ENCODE assay signal across 9 cellular contexts in the genomic region with DNA sequence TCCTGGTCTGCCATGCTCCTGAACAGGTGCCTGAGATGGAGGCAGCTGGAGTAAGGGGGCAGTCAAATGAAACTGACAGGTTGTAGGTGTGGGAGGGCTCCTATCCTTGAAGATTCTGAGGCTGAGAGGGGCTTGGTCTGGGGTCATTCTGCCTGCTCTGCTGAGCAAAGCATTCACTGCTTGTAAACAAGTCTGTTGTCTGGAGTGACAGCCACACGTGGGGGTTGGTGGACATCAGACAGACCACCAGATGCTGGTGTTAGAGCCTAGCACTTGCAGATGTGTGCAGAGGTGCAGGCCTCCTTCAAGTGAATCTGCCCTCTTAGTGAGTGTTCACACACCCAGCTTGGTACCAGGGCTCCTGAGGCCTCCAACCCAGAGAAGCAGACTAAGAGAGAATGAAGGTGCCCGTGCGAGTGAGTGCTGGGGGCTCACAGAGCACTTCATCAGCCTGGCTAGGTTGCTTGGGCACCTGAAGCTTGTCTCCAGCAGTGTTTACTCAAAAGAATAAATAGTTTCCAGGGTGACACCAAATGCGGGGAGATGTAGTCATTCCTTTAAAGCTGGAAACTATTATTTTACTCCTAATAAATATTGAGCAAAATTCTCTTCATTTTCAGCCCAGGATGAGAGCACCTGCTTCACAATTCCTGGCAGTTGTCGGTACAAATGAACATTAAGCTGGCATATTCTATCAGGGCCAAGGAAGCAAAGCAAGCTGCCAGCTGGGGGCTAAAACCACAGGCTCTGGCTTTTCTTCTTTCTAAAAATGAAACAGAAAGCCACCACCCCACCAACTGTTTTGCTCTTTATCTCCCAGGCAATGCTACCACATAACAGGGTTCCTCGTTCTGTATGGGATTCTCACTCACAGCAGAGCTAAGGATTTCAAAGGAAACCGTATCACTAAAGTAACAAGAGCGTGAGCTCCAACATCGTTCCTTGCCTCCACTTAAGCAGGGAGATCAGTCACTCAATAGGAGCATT.
A peak's percentile ranks its signal among the peaks of the same experiment; 100 is the strongest.
DNase-seq lines count a peak whose midpoint lies in the region; ATAC-seq, FAIRE-seq and TF ChIP-seq lines count a peak whose summit lies in the region.
"Had no signal": no experiment of that assay in that cellular context is flagged by ENCODE, and none has a peak within 500 bp of the region (broad histone marks: within the 10 kb centered on the region; RNA-seq: fewer than 3 reads in every experiment).

No MANE protein-coding gene starts in this region.

- FAIRE-seq in GM12891 (lab: Jason Lieb, UNC) (peak; percentile 72), astrocyte (lab: Jason Lieb, UNC) (no peak)

- ATAC-seq in GM19467 (IDR thresholded peaks at IDR 0.05; ENCODE audit: unreplicated experiment) (peak; percentile 69), HG03469 (IDR thresholded peaks at IDR 0.05; ENCODE audit: unreplicated experiment) (peak; percentile 74), GM18519 (IDR thresholded peaks at IDR 0.05; ENCODE audit: low FRiP score, unreplicated experiment) (no peak)

- no peak overlapping the region for H3K4me2 ChIP-seq in astrocyte (ENCODE audit: low read length)

- peaks cover 14% of the 10 kb centered on the region for H3K27me3 Mint-ChIP-seq in astrocyte (ENCODE audit: low read depth, unreplicated experiment)

- no peak for TF ChIP-seq CTCF in astrocyte (IDR thresholded peaks at IDR 0.05; ENCODE audit: insufficient read depth, low read depth, low read length)

- DNase-seq in GM12891 (ENCODE audit: insufficient read length, low spot score) (peak; percentile 26), astrocyte (ENCODE audit: low read depth) (no peak), HEK293T (ENCODE audit: extremely low spot score) (no peak), NCI-H146 treated with DMSO at 0.1 percent for 48 hours (lab: John Stamatoyannopoulos, UW; ENCODE audit: unreplicated experiment) (no peak)
- DNase-seq: right lobe of liver had no signal

- H3K4me3 Mint-ChIP-seq in astrocyte (ENCODE audit: unreplicated experiment) = no peak overlapping the region

- H3K9me3 ChIP-seq in astrocyte (ENCODE audit: insufficient read depth, low read depth, low read length) = no peaks in the 10 kb centered on the region
- no peaks in the 10 kb centered on the region for H3K9me3 ChIP-seq in thymus (ENCODE audit: control insufficient read depth)
- H3K9me3 ChIP-seq: right lobe of liver had no signal

- no peaks in the 10 kb centered on the region for H3K36me3 Mint-ChIP-seq in astrocyte (ENCODE audit: low read depth, unreplicated experiment)

- H3K4me3 ChIP-seq in astrocyte (ENCODE audit: insufficient read depth, low read depth, low read length) = no peak overlapping the region
- no peak overlapping the region for H3K4me3 ChIP-seq in thymus (ENCODE audit: low read length)
- H3K4me3 ChIP-seq: right lobe of liver had no signal

- peak overlapping the region; percentile 77 for H2AFZ ChIP-seq in astrocyte (ENCODE audit: low read depth, low read length)

- no peak for TF ChIP-seq POLR2A in GM12891 (IDR thresholded peaks at IDR 0.05; ENCODE audit: low read depth, low read length)

- H3K27ac Mint-ChIP-seq in astrocyte (ENCODE audit: unreplicated experiment) = peak overlapping the region; percentile 53

- no peaks in the 10 kb centered on the region for H4K20me1 ChIP-seq in astrocyte (ENCODE audit: insufficient read depth, low read length)

- H3K36me3 ChIP-seq in astrocyte (ENCODE audit: insufficient read depth, low read length) (no peaks in the 10 kb centered on the region), thymus (ENCODE audit: control insufficient read depth, insufficient read depth) (no peaks in the 10 kb centered on the region)
- H3K36me3 ChIP-seq: right lobe of liver had no signal

- H3K27ac ChIP-seq in astrocyte (ENCODE audit: low read depth, low read length) (no peak overlapping the region), thymus (ENCODE audit: low read depth) (peak overlapping the region; percentile 64)
- H3K27ac ChIP-seq: right lobe of liver had no signal

- H3K27me3 ChIP-seq in astrocyte (ENCODE audit: insufficient read depth, low read length) (peaks cover 3% of the 10 kb centered on the region), thymus (ENCODE audit: control insufficient read depth, insufficient read depth) (no peaks in the 10 kb centered on the region)
- H3K27me3 ChIP-seq: right lobe of liver had no signal

- peaks cover 1% of the 10 kb centered on the region for H3K4me1 Mint-ChIP-seq in astrocyte (ENCODE audit: low read depth, unreplicated experiment)

- CTCF ChIA-PET in HEK293T (lab: Yijun Ruan, JAX) = no interaction called here

- 6% methylated on average over 9 of the region's 9 CpGs for WGBS in thymus

- H3K79me2 ChIP-seq in astrocyte (ENCODE audit: insufficient read depth, low read length) = no peaks in the 10 kb centered on the region

- peaks cover 3% of the 10 kb centered on the region for H3K4me1 ChIP-seq in astrocyte (ENCODE audit: insufficient read depth, low read length)
- peaks cover 32% of the 10 kb centered on the region for H3K4me1 ChIP-seq in thymus (ENCODE audit: control insufficient read depth, insufficient read depth, low read length)
- H3K4me1 ChIP-seq: right lobe of liver had no signal

- POLR2A ChIA-PET in HEK293T (lab: Yijun Ruan, JAX) = no interaction called here

- H3K9me3 Mint-ChIP-seq in astrocyte (ENCODE audit: unreplicated experiment) = peaks cover 2% of the 10 kb centered on the region

- H3K9ac ChIP-seq in astrocyte (ENCODE audit: low read length) = no peak overlapping the region

TF ChIP-seq in GM12891, 5 proteins besides CTCF, POLR2A, EP300 and RAD21:
- TF ChIP-seq POLR2AphosphoS5 (IDR thresholded peaks at IDR 0.05; ENCODE audit: low read depth, low read length) (no peak), SPI1 (IDR thresholded peaks at IDR 0.05; ENCODE audit: low read depth, low read length) (no peak), POU2F2 (IDR thresholded peaks at IDR 0.05; ENCODE audit: low read depth, low read length) (no peak), TAF1 (IDR thresholded peaks at IDR 0.05; ENCODE audit: low read depth, low read length) (no peak), PAX5 (IDR thresholded peaks at IDR 0.05; ENCODE audit: insufficient read depth, low read length, severe bottlenecking) (no peak)
TF ChIP-seq in GM12891: peak in this region for 0.

TF ChIP-seq in HEK293T, 16 proteins besides CTCF, POLR2A, EP300 and RAD21:
- no peak for TF ChIP-seq CTBP1 (IDR thresholded peaks at IDR 0.05; ENCODE audit: borderline replicate concordance)
- TF ChIP-seq BHLHE40 (IDR thresholded peaks at IDR 0.05; ENCODE audit: borderline replicate concordance) = no peak
- no peak for TF ChIP-seq SP1 (IDR thresholded peaks at IDR 0.05)
- TF ChIP-seq ZNF384 (IDR thresholded peaks at IDR 0.05) = no peak
- TF ChIP-seq ARNT (IDR thresholded peaks at IDR 0.05) = no peak
- no peak for TF ChIP-seq TARDBP (IDR thresholded peaks at IDR 0.05)
- no peak for TF ChIP-seq LEF1 (IDR thresholded peaks at IDR 0.05; ENCODE audit: borderline replicate concordance)
- no peak for TF ChIP-seq FOXA1 (IDR thresholded peaks at IDR 0.05)
- TF ChIP-seq SUZ12 (IDR thresholded peaks at IDR 0.05) = no peak
- TF ChIP-seq, protein P1, sequence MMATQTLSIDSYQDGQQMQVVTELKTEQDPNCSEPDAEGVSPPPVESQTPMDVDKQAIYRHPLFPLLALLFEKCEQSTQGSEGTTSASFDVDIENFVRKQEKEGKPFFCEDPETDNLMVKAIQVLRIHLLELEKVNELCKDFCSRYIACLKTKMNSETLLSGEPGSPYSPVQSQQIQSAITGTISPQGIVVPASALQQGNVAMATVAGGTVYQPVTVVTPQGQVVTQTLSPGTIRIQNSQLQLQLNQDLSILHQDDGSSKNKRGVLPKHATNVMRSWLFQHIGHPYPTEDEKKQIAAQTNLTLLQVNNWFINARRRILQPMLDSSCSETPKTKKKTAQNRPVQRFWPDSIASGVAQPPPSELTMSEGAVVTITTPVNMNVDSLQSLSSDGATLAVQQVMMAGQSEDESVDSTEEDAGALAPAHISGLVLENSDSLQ (IDR thresholded peaks at IDR 0.05) = no peak
- no peak for TF ChIP-seq ELF4 (IDR thresholded peaks at IDR 0.05)
- TF ChIP-seq FOXM1 (IDR thresholded peaks at IDR 0.05; ENCODE audit: borderline replicate concordance) = no peak
- TF ChIP-seq FOXK2 (IDR thresholded peaks at IDR 0.05) = no peak
- no peak for TF ChIP-seq NFRKB (IDR thresholded peaks at IDR 0.05)
- TF ChIP-seq L3MBTL2 (conservative IDR thresholded peaks at IDR 0.05) = no peak
- TF ChIP-seq HDGF (IDR thresholded peaks at IDR 0.05; ENCODE audit: borderline replicate concordance) = no peak
